ENCODE assay signal across 22 cellular contexts in the genomic region with DNA sequence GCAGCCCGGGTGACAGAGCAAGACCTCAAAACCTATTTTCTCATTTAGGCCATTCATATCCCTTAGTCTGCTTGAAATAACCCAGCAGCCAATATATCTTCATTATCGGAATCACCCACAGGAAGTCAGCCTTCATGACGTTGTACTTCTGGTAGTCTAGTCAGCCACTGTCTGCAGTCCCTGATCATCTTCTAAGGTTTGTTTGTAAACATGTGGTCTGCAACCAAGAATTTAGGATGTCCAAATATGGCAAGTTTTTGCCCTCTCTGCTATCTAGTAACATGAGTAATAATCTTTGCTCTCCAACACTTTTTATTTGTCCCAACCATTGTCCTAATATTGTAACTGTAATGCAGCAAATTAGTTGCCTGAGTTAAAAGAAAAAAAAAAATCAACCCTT.
DNase-seq lines count a peak whose midpoint lies in the region; ATAC-seq and TF ChIP-seq lines count a peak whose summit lies in the region.
"Had no signal": no experiment of that assay in that cellular context is flagged by ENCODE, and none has a peak within 500 bp of the region (broad histone marks: within the 10 kb centered on the region; RNA-seq: fewer than 3 reads in every experiment).

No MANE protein-coding gene starts in this region.

- H3K4me3 ChIP-seq in dorsolateral prefrontal cortex, result no peak overlapping the region
- H3K4me3 ChIP-seq: BLaER1, GM23338, HAP-1, MG63 had no signal

- DNase-seq in ELR (ENCODE audit: low read depth) (peak; percentile 29), RPMI7951 (ENCODE audit: low read depth) (peak; percentile 29), dorsolateral prefrontal cortex (no peak), iris pigment epithelial cell (ENCODE audit: low read depth) (peak; percentile 41), OCI-M1 (lab: John Stamatoyannopoulos, UW) (no peak), H4 (ENCODE audit: low spot score) (no peak)
- DNase-seq: CD4-positive, alpha-beta T cell; DMS53; KBM-7; MG63; NCI-H2029; NCI-H446; NCI-H524 treated with DMSO at 0.1 percent for 48 hours; NCI-H774; SHP77 had no signal

- ATAC-seq in GM19395 (IDR thresholded peaks at IDR 0.05; ENCODE audit: unreplicated experiment) (no peak), HG03095 (IDR thresholded peaks at IDR 0.05; ENCODE audit: unreplicated experiment) (no peak)
- ATAC-seq: GM23338, HepG2 had no signal

- H3K27me3 ChIP-seq in dorsolateral prefrontal cortex, result no peaks in the 10 kb centered on the region
- H3K27me3 ChIP-seq: BLaER1, MG63 had no signal

- no peak for TF ChIP-seq CTCF in dorsolateral prefrontal cortex (IDR thresholded peaks at IDR 0.05 in 54 of 56, conservative IDR thresholded peaks at IDR 0.05 in 2 of 56; ENCODE audit: low read depth in 1 of 56, partially characterized antibody in 56 of 56)

- H3K27ac ChIP-seq in dorsolateral prefrontal cortex, result peak overlapping the region in 37 of 59 donors; percentile 3 to 86 (median 52)
- H3K27ac ChIP-seq: BLaER1, RWPE1 had no signal

- intact Hi-C loops in dorsolateral prefrontal cortex (cut with DNase I), result loop anchor here (5.0 to 10.0 kb wide), 7 partner anchors 38 to 590 kb away; a partner anchor contains a TSS

Comparison
In these comparisons a context has a peak if more than half of its experiments do, and no peak if none do; other contexts are left out.
1. DNase-seq: peak in ELR (single experiment), RPMI7951 (single experiment) and iris pigment epithelial cell (single experiment); none in dorsolateral prefrontal cortex (0 of 10), OCI-M1 (single experiment) and H4 (single experiment).